In the genomic region with DNA sequence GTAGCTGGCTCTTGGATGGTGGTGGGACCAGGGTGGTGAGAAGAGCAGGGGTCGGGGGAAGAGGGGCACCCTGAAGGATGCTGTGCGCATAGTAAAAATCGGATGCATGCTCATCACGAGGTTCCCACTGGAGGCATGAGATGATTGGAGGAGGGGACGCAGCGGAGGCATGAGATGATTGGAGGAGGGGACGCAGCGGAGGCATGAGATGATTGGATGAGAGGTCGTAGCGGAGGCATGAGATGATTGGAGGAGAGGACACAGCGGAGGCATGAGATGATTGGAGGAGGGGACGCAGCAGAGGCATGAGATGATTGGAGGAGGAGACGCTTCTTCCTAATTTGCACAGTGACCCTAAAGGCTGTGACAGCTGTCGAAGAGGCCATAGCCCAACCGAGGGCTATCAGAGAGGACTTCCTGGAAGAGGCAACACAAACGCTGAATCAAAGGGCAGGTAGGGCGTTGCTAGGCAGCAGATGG, we compare ENCODE assay signal across 29 cellular contexts.
A peak's percentile ranks its signal among the peaks of the same experiment; 100 is the strongest.
DNase-seq lines count a peak whose midpoint lies in the region; ATAC-seq and TF ChIP-seq lines count a peak whose summit lies in the region.
"Had no signal": no experiment of that assay in that cellular context is flagged by ENCODE, and none has a peak within 500 bp of the region (broad histone marks: within the 10 kb centered on the region; RNA-seq: fewer than 3 reads in every experiment).

No MANE protein-coding gene starts in this region.

- H3K27ac ChIP-seq in left ventricle myocardium inferior (replicated peaks) (no peak overlapping the region), heart right ventricle (no peak overlapping the region)
- H3K27ac ChIP-seq: adrenal gland, body of pancreas, dorsolateral prefrontal cortex, skin epidermis, thoracic aorta, uterus had no signal

- intact Hi-C loops in left ventricle myocardium inferior (cut with micrococcal nuclease) (no loop called here), heart right ventricle (cut with DNase I) (loop anchor here in 2 of 10 donors (10.0 kb wide), 2 partner anchors 108 to 128 kb away; partner anchors contain the start of gene ADRA2C (in 1 of the 2)), left colon (cut with DNase I, micrococcal nuclease) (no loop called here), Caco-2 (cut with micrococcal nuclease; ENCODE audit: unreplicated experiment) (no loop called here)

- H3K36me3 Mint-ChIP-seq in WTC11 (peaks cover 9% of the 10 kb centered on the region), Caco-2 (ENCODE audit: insufficient read depth, unreplicated experiment) (no peaks in the 10 kb centered on the region)
- no peaks in the 10 kb centered on the region for H3K36me3 Mint-ChIP-seq in activated T-cell treated with anti-CD3 and anti-CD28 coated beads, Interleukin-2, amount 50 U/mL, for 24 hours (ENCODE audit: low read depth)

- 68 to 72% methylated on average over 17 of the region's 17 CpGs for WGBS in heart right ventricle, 2 donors

- TF ChIP-seq CTCF in left ventricle myocardium inferior (IDR thresholded peaks at IDR 0.05; ENCODE audit: borderline replicate concordance) (no peak), heart right ventricle (IDR thresholded peaks at IDR 0.05) (no peak), WTC11 (IDR thresholded peaks at IDR 0.05) (no peak), Caco-2 (IDR thresholded peaks at IDR 0.05; ENCODE audit: insufficient read depth in 1 of 2, low read depth in 1 of 2, low read length in 1 of 2, severe bottlenecking in 1 of 2, unreplicated experiment in 1 of 2) (no peak)

- H3K27ac Mint-ChIP-seq in WTC11 (peak overlapping the region; percentile 37; the same call in 1 of the 2 replicates), Caco-2 (ENCODE audit: unreplicated experiment) (no peak overlapping the region)
- no peak overlapping the region for H3K27ac Mint-ChIP-seq in activated T-cell treated with anti-CD3 and anti-CD28 coated beads, Interleukin-2, amount 50 U/mL, for 24 hours
- H3K27ac Mint-ChIP-seq: activated naive CD4-positive, alpha-beta T cell treated with anti-CD3 and anti-CD28 coated beads for 36 hours; stimulated activated naive CD8-positive, alpha-beta T cell treated with anti-CD3 and anti-CD28 coated beads, Interleukin-15, Interleukin-2, amounts not matched to agents 100 ng/mL and 50 ng/mL, for 24 hours; T-helper 17 cell had no signal

- H3K4me1 Mint-ChIP-seq in WTC11 (peaks cover 25% of the 10 kb centered on the region), Caco-2 (ENCODE audit: low read depth, unreplicated experiment) (peaks cover 6% of the 10 kb centered on the region)
- peaks cover 6% of the 10 kb centered on the region for H3K4me1 Mint-ChIP-seq in activated T-cell treated with anti-CD3 and anti-CD28 coated beads, Interleukin-2, amount 50 U/mL, for 24 hours (ENCODE audit: low read depth)

- H3K9me3 Mint-ChIP-seq in WTC11: peaks cover 14% of the 10 kb centered on the region
- H3K9me3 Mint-ChIP-seq in activated T-cell treated with anti-CD3 and anti-CD28 coated beads, Interleukin-2, amount 50 U/mL, for 24 hours: peaks cover 3% of the 10 kb centered on the region
- H3K9me3 Mint-ChIP-seq in Caco-2 (ENCODE audit: unreplicated experiment): peaks cover 8% of the 10 kb centered on the region

- DNase-seq in left ventricle myocardium inferior: peak; percentile 0
- DNase-seq in heart right ventricle: no peak
- DNase-seq in WTC11 (ENCODE audit: low spot score): no peak
- no peak for DNase-seq in left colon
- no peak for DNase-seq in hippocampal formation (lab: John Stamatoyannopoulos, UW)
- DNase-seq in NCI-H2081 (lab: John Stamatoyannopoulos, UW): no peak
- DNase-seq in activated T-cell treated with anti-CD3 and anti-CD28 coated beads, Interleukin-2, amount 50 U/mL, for 24 hours: no peak
- no peak for DNase-seq in Caco-2
- DNase-seq: activated naive CD4-positive, alpha-beta T cell treated with anti-CD3 and anti-CD28 coated beads for 36 hours; body of pancreas; cerebellar nuclear complex; DMS53; KG1; mammary epithelial cell; MG63; NCI-H1105 treated with DMSO at 0.1 percent for 48 hours; NCI-H2029 treated with DMSO at 0.1 percent for 48 hours; NCI-H446 treated with DMSO at 0.1 percent for 48 hours; occipital lobe; OCI-M1; T-helper 17 cell; uterus had no signal

- ATAC-seq in heart right ventricle: no peak
- ATAC-seq in WTC11: peak; percentile 1
- peak; percentile 9 for ATAC-seq in left colon
- ATAC-seq: T-helper 17 cell had no signal

- no TSS peak for BruUV-seq in Caco-2 (replicated peaks; lab: Mats Ljungman, UMichigan)

- H3K27me3 ChIP-seq in left ventricle myocardium inferior (ENCODE audit: low read depth) (peaks cover 100% of the 10 kb centered on the region), heart right ventricle (peaks cover 0 to 93% (median 84%) of the 10 kb centered on the region in 7 donors), Caco-2 (replicated peaks; ENCODE audit: control insufficient read depth, insufficient read depth, low read length) (no peaks in the 10 kb centered on the region; the same call in none of the 2 replicates)
- H3K27me3 ChIP-seq: MG63 had no signal

- H3K4me1 ChIP-seq in left ventricle myocardium inferior: peaks cover 8% of the 10 kb centered on the region
- peaks cover 0 to 6% (median 0%) of the 10 kb centered on the region in 9 donors for H3K4me1 ChIP-seq in heart right ventricle
- no peaks in the 10 kb centered on the region for H3K4me1 ChIP-seq in Caco-2
- H3K4me1 ChIP-seq: adrenal gland, body of pancreas, HAP-1 had no signal

- H3K4me3 ChIP-seq in left ventricle myocardium inferior (no peak overlapping the region), heart right ventricle (no peak overlapping the region), Caco-2 (ENCODE audit: low read depth, low read length) (no peak overlapping the region)
- H3K4me3 ChIP-seq: adrenal gland, body of pancreas, dorsolateral prefrontal cortex, HAP-1, MG63, skin epidermis, thoracic aorta, uterus had no signal

- H3K9me3 ChIP-seq in left ventricle myocardium inferior (replicated peaks) (peaks cover 8% of the 10 kb centered on the region), heart right ventricle (peaks cover 0 to 8% (median 1%) of the 10 kb centered on the region in 11 donors), Caco-2 (peaks cover 4% of the 10 kb centered on the region)
- H3K9me3 ChIP-seq: adrenal gland, body of pancreas, HAP-1, MG63, SK-N-SH, thoracic aorta, uterus had no signal

- H3K4me3 Mint-ChIP-seq in WTC11: peak overlapping the region; percentile 66
- H3K4me3 Mint-ChIP-seq in activated T-cell treated with anti-CD3 and anti-CD28 coated beads, Interleukin-2, amount 50 U/mL, for 24 hours: no peak overlapping the region
- no peak overlapping the region for H3K4me3 Mint-ChIP-seq in Caco-2 (ENCODE audit: unreplicated experiment)
- H3K4me3 Mint-ChIP-seq: activated naive CD4-positive, alpha-beta T cell treated with anti-CD3 and anti-CD28 coated beads for 36 hours; stimulated activated naive CD8-positive, alpha-beta T cell treated with anti-CD3 and anti-CD28 coated beads, Interleukin-15, Interleukin-2, amounts not matched to agents 100 ng/mL and 50 ng/mL, for 24 hours; T-helper 17 cell had no signal

- H3K36me3 ChIP-seq in left ventricle myocardium inferior (no peaks in the 10 kb centered on the region), heart right ventricle (no peaks in the 10 kb centered on the region), Caco-2 (ENCODE audit: control insufficient read depth, insufficient read depth, low read length) (no peaks in the 10 kb centered on the region)
- H3K36me3 ChIP-seq: adrenal gland, HAP-1, MG63, thoracic aorta, uterus had no signal

- CTCF ChIA-PET in WTC11 (lab: Charles Lee) (interaction anchor here (0.8 to 1.5 kb wide), 3 partner anchors 80 to 310 kb away, joined by 3 to 10 read pairs (median 4); no protein-coding TSS in a partner anchor), Caco-2 (lab: Charles Lee) (no interaction called here)

- peaks cover 45% of the 10 kb centered on the region for H3K27me3 Mint-ChIP-seq in WTC11 (ENCODE audit: low read depth)
- peaks cover 82% of the 10 kb centered on the region for H3K27me3 Mint-ChIP-seq in activated T-cell treated with anti-CD3 and anti-CD28 coated beads, Interleukin-2, amount 50 U/mL, for 24 hours
- peaks cover 13% of the 10 kb centered on the region for H3K27me3 Mint-ChIP-seq in Caco-2 (ENCODE audit: insufficient read depth, unreplicated experiment)

- POLR2A ChIA-PET in WTC11 (lab: Charles Lee): no interaction called here
- POLR2A ChIA-PET in Caco-2 (lab: Charles Lee): no interaction called here

TF ChIP-seq in WTC11, 78 proteins besides CTCF, POLR2A, EP300 and RAD21 (continues in another document):
- TF ChIP-seq ATF6 (CRISPR knock-in tag; IDR thresholded peaks at IDR 0.05) (no peak), SMAD4 (CRISPR knock-in tag; IDR thresholded peaks at IDR 0.05) (no peak), NFYB (CRISPR knock-in tag; conservative IDR thresholded peaks at IDR 0.05; ENCODE audit: low read depth) (peak; percentile 72), KAT7 (CRISPR knock-in tag; IDR thresholded peaks at IDR 0.05; ENCODE audit: borderline replicate concordance) (no peak), EMX1 (CRISPR knock-in tag; IDR thresholded peaks at IDR 0.05) (no peak), SP1 (CRISPR knock-in tag; conservative IDR thresholded peaks at IDR 0.05) (no peak)
- TF ChIP-seq, protein P1, sequence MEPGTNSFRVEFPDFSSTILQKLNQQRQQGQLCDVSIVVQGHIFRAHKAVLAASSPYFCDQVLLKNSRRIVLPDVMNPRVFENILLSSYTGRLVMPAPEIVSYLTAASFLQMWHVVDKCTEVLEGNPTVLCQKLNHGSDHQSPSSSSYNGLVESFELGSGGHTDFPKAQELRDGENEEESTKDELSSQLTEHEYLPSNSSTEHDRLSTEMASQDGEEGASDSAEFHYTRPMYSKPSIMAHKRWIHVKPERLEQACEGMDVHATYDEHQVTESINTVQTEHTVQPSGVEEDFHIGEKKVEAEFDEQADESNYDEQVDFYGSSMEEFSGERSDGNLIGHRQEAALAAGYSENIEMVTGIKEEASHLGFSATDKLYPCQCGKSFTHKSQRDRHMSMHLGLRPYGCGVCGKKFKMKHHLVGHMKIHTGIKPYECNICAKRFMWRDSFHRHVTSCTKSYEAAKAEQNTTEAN (CRISPR knock-in tag; IDR thresholded peaks at IDR 0.05): peak; percentile 84; the same call in 1 of the 2 replicates

Comparison
In these comparisons a context has a peak if more than half of its experiments do, and no peak if none do; other contexts are left out.
1. ATAC-seq: peak in WTC11 (single experiment) and left colon (single experiment); none in heart right ventricle (0 of 8).